ENCODE assay signal across 18 cellular contexts in the genomic region with DNA sequence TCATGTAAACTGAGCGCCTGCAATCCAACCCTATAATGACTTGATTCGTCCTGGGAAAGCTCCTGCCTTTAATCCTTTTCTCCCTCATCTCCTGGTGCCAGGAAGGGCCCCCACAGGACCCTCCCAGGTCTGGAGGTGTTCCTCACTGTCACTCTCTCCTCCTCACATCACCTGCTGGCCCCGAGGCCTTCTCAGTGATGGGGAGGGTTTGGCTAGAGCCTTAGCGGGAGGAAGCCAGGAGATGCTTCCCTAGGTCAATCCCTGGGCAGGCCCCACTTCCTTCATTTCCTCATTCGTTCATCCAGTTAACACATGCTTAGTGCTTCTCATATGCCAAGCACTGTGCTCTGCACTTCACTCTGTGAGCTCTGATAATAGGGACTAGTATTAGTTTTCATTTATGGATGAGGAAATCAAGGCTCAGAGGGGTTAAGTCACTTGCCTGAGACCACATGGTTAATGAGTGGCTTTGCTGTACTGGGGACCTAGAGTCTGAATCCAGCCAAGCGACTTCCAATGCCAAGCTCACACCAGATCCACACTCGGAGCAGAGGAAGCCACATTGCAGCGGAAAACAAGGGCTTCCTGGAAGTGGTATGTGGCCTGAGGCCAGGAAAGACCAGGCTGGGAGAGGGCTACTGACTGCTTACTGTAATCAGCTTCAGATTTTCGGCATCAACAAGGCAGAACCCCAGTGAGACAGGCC. TPM values are rescaled to one million over a fixed set of nuclear protein-coding genes. Genes with fewer than 3 reads are reported as not detected.
DNase-seq lines count a peak whose midpoint lies in the region; ATAC-seq and TF ChIP-seq lines count a peak whose summit lies in the region.
"Had no signal": no experiment of that assay in that cellular context is flagged by ENCODE, and none has a peak within 500 bp of the region (broad histone marks: within the 10 kb centered on the region; RNA-seq: fewer than 3 reads in every experiment).

No MANE protein-coding gene starts in this region.

- no peaks in the 10 kb centered on the region for H3K36me3 ChIP-seq in RWPE2 (ENCODE audit: low read depth)
- H3K36me3 ChIP-seq: SJCRH30 had no signal

- H3K27ac ChIP-seq in RWPE2 (ENCODE audit: poor library complexity, severe bottlenecking) (no peak overlapping the region), substantia nigra (ENCODE audit: low read depth, low read length, poor library complexity, severe bottlenecking) (no peak overlapping the region)
- H3K27ac ChIP-seq: SJCRH30 had no signal

- ATAC-seq in RWPE2 (ENCODE audit: low read depth) = no peak
- peak; percentile 31 for ATAC-seq in esophagus mucosa
- ATAC-seq: HCT116 had no signal

- no peaks in the 10 kb centered on the region for H3K9me3 ChIP-seq in RWPE2 (ENCODE audit: severe bottlenecking)
- H3K9me3 ChIP-seq: SJCRH30 had no signal

- no peak for TF ChIP-seq CTCF in RWPE2 (IDR thresholded peaks at IDR 0.05; ENCODE audit: poor library complexity, severe bottlenecking)

- H3K4me1 ChIP-seq in RWPE2 (ENCODE audit: insufficient read depth, poor library complexity, severe bottlenecking) = peaks cover 10% of the 10 kb centered on the region
- H3K4me1 ChIP-seq: SJCRH30 had no signal

- no peak overlapping the region for H3K4me3 ChIP-seq in RWPE2 (ENCODE audit: severe bottlenecking)
- H3K4me3 ChIP-seq: SJCRH30 had no signal

- DNase-seq in ELF-1 (ENCODE audit: low read depth, low spot score) = peak; percentile 58
- peak; percentile 34 for DNase-seq in RWPE2 (ENCODE audit: low spot score)
- DNase-seq in renal cortical epithelial cell (ENCODE audit: low read depth) = peak; percentile 42
- DNase-seq in H4 (ENCODE audit: low spot score) = no peak
- no peak for DNase-seq in substantia nigra (lab: John Stamatoyannopoulos, UW)
- DNase-seq in NCI-H2107 (lab: John Stamatoyannopoulos, UW) = no peak
- DNase-seq: CD8-positive, alpha-beta memory T cell; DND-41; NCI-H187 treated with DMSO at 0.1 percent for 48 hours; NCI-H2171 treated with DMSO at 0.1 percent for 48 hours; NCI-H510A treated with DMSO at 0.1 percent for 48 hours; SJCRH30 had no signal

- no peaks in the 10 kb centered on the region for H3K27me3 ChIP-seq in RWPE2 (ENCODE audit: insufficient read depth, poor library complexity, severe bottlenecking)
- H3K27me3 ChIP-seq: SJCRH30 had no signal

RNA-seq across cellular contexts. Expression of a gene that starts 50.3 kb away (rescaled TPM):
- 0.72 TPM for total RNA-seq in esophagus mucosa
- 0.15 TPM in 1 of 2 replicates, not detected in the other for total RNA-seq in renal cortical epithelial cell
- total RNA-seq in H4 (2014; rRNA removed; shearing (Covaris generic)) = not detected in 2 replicates
- total RNA-seq: B cell; CD8-positive, alpha-beta memory T cell; HT-29; LHCN-M2; RPMI7951 had no signal

Comparison
In these comparisons a context has a peak if more than half of its experiments do, and no peak if none do; other contexts are left out.
1. DNase-seq: peak in ELF-1 (single experiment), RWPE2 (single experiment) and renal cortical epithelial cell (single experiment); none in H4 (single experiment), substantia nigra (0 of 49) and NCI-H2107 (single experiment).